In the genomic region with DNA sequence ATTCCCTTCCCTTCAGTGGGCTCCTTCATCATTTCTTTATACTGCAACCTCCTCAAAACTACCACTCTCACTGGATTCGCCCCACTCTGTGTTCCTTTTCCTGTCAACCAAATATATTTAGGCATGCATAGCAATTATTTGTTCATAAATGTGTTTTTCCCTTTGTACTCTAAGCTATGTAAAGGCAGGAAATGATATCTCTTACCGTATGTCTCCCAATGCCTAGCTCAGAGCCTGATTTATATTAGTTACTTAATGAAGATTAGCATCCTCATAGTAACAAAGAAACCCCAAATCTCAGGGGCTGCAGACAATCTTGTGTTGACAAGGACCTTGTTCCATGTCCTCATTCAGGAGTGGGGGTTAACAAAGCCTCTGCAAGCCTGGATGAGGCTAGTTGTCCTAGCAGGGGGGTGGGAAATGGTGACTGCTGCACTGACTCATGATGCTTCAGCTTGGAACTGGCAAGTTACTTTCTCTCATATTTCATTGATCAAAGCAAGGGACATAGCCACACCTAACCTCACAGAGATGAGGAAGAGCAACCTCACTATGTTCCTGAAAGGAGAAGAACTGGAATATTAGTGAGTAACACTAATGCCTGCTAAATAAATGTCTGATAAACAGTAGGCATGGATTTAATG, we compare ENCODE assay signal across 14 cellular contexts. TPM values are rescaled to one million over a fixed set of nuclear protein-coding genes. Genes with fewer than 3 reads are reported as not detected.
DNase-seq lines count a peak whose midpoint lies in the region; ATAC-seq and FAIRE-seq lines count a peak whose summit lies in the region.
"Had no signal": no experiment of that assay in that cellular context is flagged by ENCODE, and none has a peak within 500 bp of the region (broad histone marks: within the 10 kb centered on the region; RNA-seq: fewer than 3 reads in every experiment).

No MANE protein-coding gene starts in this region.

- no peak overlapping the region for H3K4me3 Mint-ChIP-seq in naive thymus-derived CD4-positive, alpha-beta T cell
- H3K4me3 Mint-ChIP-seq in T-helper 2 cell treated with Interferon-gamma antibody and Interleukin-4, amounts not matched to agents 5 μg/mL and 100 μg/mL, for 36 hours, result no peak overlapping the region
- H3K4me3 Mint-ChIP-seq: activated naive CD8-positive, alpha-beta T cell had no signal

- in situ Hi-C loops in ACHN (cut with HindIII; ENCODE audit: low pct_ligation_motif_present, low pct_unique_long_range_greater_than_20kb, low sequenced_read_pairs), result no loop called here

- peaks cover 0 to 4% (median 0%) of the 10 kb centered on the region in 5 donors for H3K36me3 Mint-ChIP-seq in naive thymus-derived CD4-positive, alpha-beta T cell
- no peaks in the 10 kb centered on the region for H3K36me3 Mint-ChIP-seq in T-helper 2 cell treated with Interferon-gamma antibody and Interleukin-4, amounts not matched to agents 5 μg/mL and 100 μg/mL, for 36 hours (ENCODE audit: low read depth)
- H3K36me3 Mint-ChIP-seq: activated naive CD8-positive, alpha-beta T cell had no signal

- FAIRE-seq in HTR-8/SVneo (lab: Jason Lieb, UNC), result peak; percentile 4

- ATAC-seq in GM18502 (IDR thresholded peaks at IDR 0.05; ENCODE audit: poor library complexity, unreplicated experiment), result no peak
- no peak for ATAC-seq in naive thymus-derived CD4-positive, alpha-beta T cell

- no peak overlapping the region for H3K27ac Mint-ChIP-seq in naive thymus-derived CD4-positive, alpha-beta T cell
- no peak overlapping the region for H3K27ac Mint-ChIP-seq in T-helper 2 cell treated with Interferon-gamma antibody and Interleukin-4, amounts not matched to agents 5 μg/mL and 100 μg/mL, for 36 hours
- H3K27ac Mint-ChIP-seq: activated naive CD8-positive, alpha-beta T cell had no signal

- intact Hi-C loops in naive thymus-derived CD4-positive, alpha-beta T cell (cut with micrococcal nuclease), result no loop called here

- H3K27me3 ChIP-seq in naive thymus-derived CD4-positive, alpha-beta T cell (ENCODE audit: control insufficient read depth in 2 of 2, insufficient read depth in 2 of 2, low read length in 2 of 2), result no peaks in the 10 kb centered on the region
- H3K27me3 ChIP-seq: BE2C, tibial nerve had no signal

- H3K27me3 Mint-ChIP-seq in naive thymus-derived CD4-positive, alpha-beta T cell, result peaks cover 3 to 25% (median 5%) of the 10 kb centered on the region in 5 donors
- H3K27me3 Mint-ChIP-seq in T-helper 2 cell treated with Interferon-gamma antibody and Interleukin-4, amounts not matched to agents 5 μg/mL and 100 μg/mL, for 36 hours (ENCODE audit: low read depth), result peaks cover 30% of the 10 kb centered on the region
- H3K27me3 Mint-ChIP-seq: activated naive CD8-positive, alpha-beta T cell had no signal

- peaks cover 0 to 10% (median 3%) of the 10 kb centered on the region in 11 donors for H3K9me3 Mint-ChIP-seq in naive thymus-derived CD4-positive, alpha-beta T cell
- no peaks in the 10 kb centered on the region for H3K9me3 Mint-ChIP-seq in T-helper 2 cell treated with Interferon-gamma antibody and Interleukin-4, amounts not matched to agents 5 μg/mL and 100 μg/mL, for 36 hours

- no peaks in the 10 kb centered on the region for H3K9me3 ChIP-seq in naive thymus-derived CD4-positive, alpha-beta T cell (ENCODE audit: control insufficient read depth in 2 of 3, low read length in 3 of 3)
- H3K9me3 ChIP-seq: BE2C, tibial nerve had no signal

- no peak overlapping the region for H3K27ac ChIP-seq in naive thymus-derived CD4-positive, alpha-beta T cell (ENCODE audit: low read depth, low read length)

- H3K4me1 ChIP-seq in naive thymus-derived CD4-positive, alpha-beta T cell (ENCODE audit: control insufficient read depth in 2 of 2, insufficient read depth in 2 of 2, low read length in 2 of 2), result no peaks in the 10 kb centered on the region
- H3K4me1 ChIP-seq: BE2C had no signal

- POLR2A ChIA-PET in naive thymus-derived CD4-positive, alpha-beta T cell (lab: Charles Lee), result no interaction called here

- no peaks in the 10 kb centered on the region for H3K4me1 Mint-ChIP-seq in naive thymus-derived CD4-positive, alpha-beta T cell
- H3K4me1 Mint-ChIP-seq in T-helper 2 cell treated with Interferon-gamma antibody and Interleukin-4, amounts not matched to agents 5 μg/mL and 100 μg/mL, for 36 hours (ENCODE audit: low read depth), result no peaks in the 10 kb centered on the region

- CTCF ChIA-PET in naive thymus-derived CD4-positive, alpha-beta T cell (lab: Charles Lee), result interaction anchor here (0.7 kb wide), 2 partner anchors 62 to 1064 kb away, joined by 4 to 5 read pairs; no protein-coding TSS in a partner anchor

- peak; percentile 47 for DNase-seq in ACHN
- no peak for DNase-seq in HTR-8/SVneo (ENCODE audit: insufficient read length, low spot score)
- DNase-seq in brain pericyte (ENCODE audit: low read depth, low spot score), result peak; percentile 24
- DNase-seq in lung microvascular endothelial cell (ENCODE audit: low read depth in 2 of 2), result peak; percentile 52 to 74
- no peak for DNase-seq in naive thymus-derived CD4-positive, alpha-beta T cell
- no peak for DNase-seq in HuH-7.5 (ENCODE audit: low spot score)
- no peak for DNase-seq in T-helper 2 cell treated with Interferon-gamma antibody and Interleukin-4, amounts not matched to agents 5 μg/mL and 100 μg/mL, for 36 hours (ENCODE audit: low spot score)
- DNase-seq: activated CD8-positive, alpha-beta memory T cell treated with anti-CD3 and anti-CD28 coated beads for 24 hours; BE2C; GDM1; NCI-H2029 had no signal

- no peak overlapping the region for H3K4me3 ChIP-seq in naive thymus-derived CD4-positive, alpha-beta T cell (ENCODE audit: low read length)
- H3K4me3 ChIP-seq: tibial nerve had no signal

- no peaks in the 10 kb centered on the region for H3K36me3 ChIP-seq in naive thymus-derived CD4-positive, alpha-beta T cell (ENCODE audit: control insufficient read depth in 2 of 3, insufficient read depth in 3 of 3, low read length in 3 of 3)
- H3K36me3 ChIP-seq: BE2C, tibial nerve had no signal

RNA-seq across cellular contexts. Expression of a gene that starts 15.2 kb away (rescaled TPM):
- 32.5 and 50.6 TPM in 2 replicates for total RNA-seq in lung microvascular endothelial cell
- 1 to 10 TPM in 3 of 5 experiments, under 1 TPM in 2; 0.38 to 6.8 (median 1.6) TPM for total RNA-seq in naive thymus-derived CD4-positive, alpha-beta T cell
- polyA plus RNA-seq in naive thymus-derived CD4-positive, alpha-beta T cell, result under 1 TPM; 0.15 to 0.45 TPM

Comparison
In these comparisons a context has a peak if more than half of its experiments do, and no peak if none do; other contexts are left out.
1. DNase-seq: peak in ACHN (single experiment), brain pericyte (single experiment) and lung microvascular endothelial cell (2 of 2); none in HTR-8/SVneo (single experiment), naive thymus-derived CD4-positive, alpha-beta T cell (0 of 9), HuH-7.5 (single experiment) and T-helper 2 cell treated with Interferon-gamma antibody and Interleukin-4, amounts not matched to agents 5 μg/mL and 100 μg/mL, for 36 hours (single experiment).